Comparison of ENCODE assay signal across 8 cellular contexts in genomic region chr7:133252858-133253521, GRCh38.
DNase-seq lines count a peak whose midpoint lies in the region; ATAC-seq and TF ChIP-seq lines count a peak whose summit lies in the region.

EXOC4 (plus strand) TSS chr7:133253078.

- no peaks in the 10 kb centered on the region for H3K27me3 Mint-ChIP-seq in nephron progenitor cell (ENCODE audit: low read depth, poor library complexity)
- no peaks in the 10 kb centered on the region for H3K27me3 Mint-ChIP-seq in stimulated activated naive CD8-positive, alpha-beta T cell treated with anti-CD3 and anti-CD28 coated beads, Interleukin-15, amount 100 ng/mL, for 72 hours

- DNase-seq in HAP-1 (ENCODE audit: low spot score in 2 of 2) (peak; percentile 94 to 97), MM.1S (peak; percentile 100), SIG-M5 (lab: John Stamatoyannopoulos, UW) (peak; percentile 81), activated gamma-delta T cell (lab: John Stamatoyannopoulos, UW) (peak; percentile 19), fibroblast of the conjunctiva (ENCODE audit: low read depth) (peak; percentile 94), nephron progenitor cell (peak; percentile 85)
- DNase-seq in stimulated activated naive CD8-positive, alpha-beta T cell treated with anti-CD3 and anti-CD28 coated beads, Interleukin-15, amount 100 ng/mL, for 72 hours: peak; percentile 88 to 94

- in situ Hi-C loops in HAP-1 (cut with MboI; ENCODE audit: low sequenced_read_pairs): no loop called here

- no peaks in the 10 kb centered on the region for H3K36me3 ChIP-seq in ES-I3 (ENCODE audit: insufficient read depth, low read length)
- H3K36me3 ChIP-seq in HAP-1 (replicated peaks): no peaks in the 10 kb centered on the region; the same call in 1 of the 2 replicates
- peaks cover 4% of the 10 kb centered on the region; the same call in 1 of the 2 replicates for H3K36me3 ChIP-seq in MM.1S (replicated peaks; ENCODE audit: insufficient read depth, low read length)

- H3K4me3 ChIP-seq in HAP-1 (peak within 1 kb of the TSS; percentile 88), MM.1S (ENCODE audit: low read length) (peak within 1 kb of the TSS; percentile 91)

- peak within 1 kb of the TSS; percentile 96 for H3K4me3 Mint-ChIP-seq in nephron progenitor cell
- peak within 1 kb of the TSS; percentile 86 to 95 for H3K4me3 Mint-ChIP-seq in stimulated activated naive CD8-positive, alpha-beta T cell treated with anti-CD3 and anti-CD28 coated beads, Interleukin-15, amount 100 ng/mL, for 72 hours

- H3K27ac Mint-ChIP-seq in nephron progenitor cell: peak within 1 kb of the TSS; percentile 92
- peak within 1 kb of the TSS; percentile 95 to 96 for H3K27ac Mint-ChIP-seq in stimulated activated naive CD8-positive, alpha-beta T cell treated with anti-CD3 and anti-CD28 coated beads, Interleukin-15, amount 100 ng/mL, for 72 hours

- H3K9ac ChIP-seq in ES-I3 (ENCODE audit: low read depth, low read length) (peak within 1 kb of the TSS; percentile 87), MM.1S (ENCODE audit: low read length) (peak within 1 kb of the TSS; percentile 91)

- no peaks in the 10 kb centered on the region for H3K9me2 ChIP-seq in MM.1S (replicated peaks; ENCODE audit: insufficient read depth, low read length)

- H3K9me3 Mint-ChIP-seq in nephron progenitor cell: peaks cover 12% of the 10 kb centered on the region
- H3K9me3 Mint-ChIP-seq in stimulated activated naive CD8-positive, alpha-beta T cell treated with anti-CD3 and anti-CD28 coated beads, Interleukin-15, amount 100 ng/mL, for 72 hours: no peaks in the 10 kb centered on the region

- H3K79me2 ChIP-seq in MM.1S (ENCODE audit: low read length): peaks cover 51% of the 10 kb centered on the region

- H3F3A ChIP-seq in MM.1S (ENCODE audit: insufficient read depth, low read length): peaks cover 6% of the 10 kb centered on the region; the same call in 1 of the 2 replicates

- no peaks in the 10 kb centered on the region for H3K27me3 ChIP-seq in HAP-1 (ENCODE audit: low read depth)
- H3K27me3 ChIP-seq in MM.1S (replicated peaks; ENCODE audit: insufficient read depth, low read length): no peaks in the 10 kb centered on the region

- H3K9me3 ChIP-seq in ES-I3 (ENCODE audit: control insufficient read depth, insufficient read depth, low read length) (no peaks in the 10 kb centered on the region), HAP-1 (no peaks in the 10 kb centered on the region), MM.1S (replicated peaks; ENCODE audit: insufficient read depth, low read length) (no peaks in the 10 kb centered on the region)

- H4K20me1 ChIP-seq in MM.1S (ENCODE audit: insufficient read depth, low read length): no peaks in the 10 kb centered on the region

- H3K36me3 Mint-ChIP-seq in nephron progenitor cell (ENCODE audit: low read depth): peaks cover 20% of the 10 kb centered on the region

- H2AFZ ChIP-seq in MM.1S (ENCODE audit: low read length): peak within 1 kb of the TSS; percentile 87

- no peak for TF ChIP-seq CTCF in MM.1S (IDR thresholded peaks at IDR 0.05; ENCODE audit: low read length)
- TF ChIP-seq CTCF in nephron progenitor cell (IDR thresholded peaks at IDR 0.05): no peak

- H3K27ac ChIP-seq in MM.1S (ENCODE audit: low read length): peak within 1 kb of the TSS; percentile 52

- H3K4me1 Mint-ChIP-seq in nephron progenitor cell: peaks cover 31% of the 10 kb centered on the region
- H3K4me1 Mint-ChIP-seq in stimulated activated naive CD8-positive, alpha-beta T cell treated with anti-CD3 and anti-CD28 coated beads, Interleukin-15, amount 100 ng/mL, for 72 hours: peaks cover 39% of the 10 kb centered on the region

- H3K4me1 ChIP-seq in ES-I3 (ENCODE audit: insufficient read depth, low read length) (peaks cover 4% of the 10 kb centered on the region; the same call in 1 of the 2 replicates), HAP-1 (peaks cover 6% of the 10 kb centered on the region), MM.1S (ENCODE audit: low read length) (peaks cover 14% of the 10 kb centered on the region)

- peak within 1 kb of the TSS; percentile 74 for H3K4me2 ChIP-seq in MM.1S (ENCODE audit: low read depth, low read length)

- ATAC-seq in stimulated activated naive CD8-positive, alpha-beta T cell treated with anti-CD3 and anti-CD28 coated beads, Interleukin-15, amount 100 ng/mL, for 72 hours: peak; percentile 98

Comparison
In these comparisons a context has a peak if more than half of its experiments do, and no peak if none do; other contexts are left out.
1. Peak in every context shown above with its lines: DNase-seq, ATAC-seq, H3K4me3 ChIP-seq and H3K27ac ChIP-seq.
2. DNase-seq: peak in every context shown above with its lines; median percentile 100 in MM.1S; 96 in HAP-1; 94 in fibroblast of the conjunctiva; 91 in stimulated activated naive CD8-positive, alpha-beta T cell treated with anti-CD3 and anti-CD28 coated beads, Interleukin-15, amount 100 ng/mL, for 72 hours; 85 in nephron progenitor cell; 81 in SIG-M5; 19 in activated gamma-delta T cell.